In genomic region chr12:109950625-109951024, GRCh38 we compare ENCODE assay signal across 17 cellular contexts. TPM values are rescaled to one million over a fixed set of nuclear protein-coding genes. Genes with fewer than 3 reads are reported as not detected.
DNase-seq lines count a peak whose midpoint lies in the region; ATAC-seq, FAIRE-seq and TF ChIP-seq lines count a peak whose summit lies in the region.
"Had no signal": no experiment of that assay in that cellular context is flagged by ENCODE, and none has a peak within 500 bp of the region (broad histone marks: within the 10 kb centered on the region; RNA-seq: fewer than 3 reads in every experiment).

No MANE protein-coding gene starts in this region.

- TF ChIP-seq CTCF in AG04450 (IDR thresholded peaks at IDR 0.05; ENCODE audit: low read depth, low read length) (no peak), pancreas (IDR thresholded peaks at IDR 0.05) (no peak)

- peak overlapping the region; percentile 99 for H3K27ac ChIP-seq in AG04450 (ENCODE audit: low read depth, low read length)
- peak overlapping the region; percentile 8 for H3K27ac ChIP-seq in ectodermal cell (ENCODE audit: insufficient read depth, low read depth, low read length, poor library complexity, severe bottlenecking)
- peak overlapping the region in 3 of 4 donors; percentile 71 to 83 (median 72) for H3K27ac ChIP-seq in pancreas
- H3K27ac ChIP-seq: BLaER1 treated with 17β-estradiol and CSF1 and Interleukin-3, amounts not matched to agents 10 nM and 100 nM had no signal

- no peak for FAIRE-seq in pancreas (lab: Jason Lieb, UNC)
- FAIRE-seq: G401.6, H1 had no signal

- peaks cover 18% of the 10 kb centered on the region for H3K36me3 ChIP-seq in ectodermal cell (ENCODE audit: control insufficient read depth, insufficient read depth, low read length)
- peaks cover 0 to 12% (median 6%) of the 10 kb centered on the region in 3 donors for H3K36me3 ChIP-seq in pancreas

- DNase-seq in AG04450 (ENCODE audit: low read depth, low spot score) (no peak), HK-2 (ENCODE audit: unreplicated experiment) (peak; percentile 38), pancreas (no peak), SHP77 treated with DMSO at 0.1 percent for 48 hours (lab: John Stamatoyannopoulos, UW) (no peak), NCI-H2081 treated with DMSO at 0.1 percent for 48 hours (lab: John Stamatoyannopoulos, UW) (no peak), RKO (ENCODE audit: low spot score) (no peak), NCI-H1930 (lab: John Stamatoyannopoulos, UW) (no peak)
- DNase-seq: activated CD4-positive, alpha-beta T cell treated with anti-CD3 and anti-CD28 coated beads for 4 hours; activated T-cell treated with anti-CD3 and anti-CD28 coated beads, Interleukin-2, amount 50 U/mL, for 48 hours; MG63; posterior cingulate gyrus; stimulated activated CD4-positive, alpha-beta T cell treated with anti-CD3 and anti-CD28 coated beads, Interleukin-4, amount 100 ng/mL, for 4 hours; stimulated activated naive CD8-positive, alpha-beta T cell treated with anti-CD3 and anti-CD28 coated beads, Interleukin-15, Interleukin-2, amounts not matched to agents 100 U/mL and 50 U/mL, for 24 hours had no signal

- intact Hi-C loops in pancreas (cut with DNase I), result no loop called here

- H3K27me3 ChIP-seq in AG04450 (ENCODE audit: control insufficient read depth, insufficient read depth, low read length), result no peaks in the 10 kb centered on the region
- H3K27me3 ChIP-seq in ectodermal cell (ENCODE audit: control insufficient read depth, insufficient read depth, low read length, poor library complexity, severe bottlenecking), result no peaks in the 10 kb centered on the region
- H3K27me3 ChIP-seq in pancreas, result no peaks in the 10 kb centered on the region
- H3K27me3 ChIP-seq: BLaER1 treated with 17β-estradiol and CSF1 and Interleukin-3, amounts not matched to agents 10 nM and 100 nM; MG63 had no signal

- no peak for ATAC-seq in pancreas
- ATAC-seq: stimulated activated naive CD8-positive, alpha-beta T cell treated with anti-CD3 and anti-CD28 coated beads, Interleukin-15, Interleukin-2, amounts not matched to agents 100 U/mL and 50 U/mL, for 24 hours had no signal

- H3K4me3 ChIP-seq in AG04450 (ENCODE audit: low read depth, low read length) (no peak overlapping the region), ectodermal cell (ENCODE audit: insufficient read depth, low read depth, low read length) (no peak overlapping the region), pancreas (no peak overlapping the region)
- H3K4me3 ChIP-seq: BLaER1 treated with 17β-estradiol and CSF1 and Interleukin-3, amounts not matched to agents 10 nM and 100 nM; MG63 had no signal

- CTCF ChIA-PET in AG04450 (lab: Charles Lee), result interaction anchor here (0.8 kb wide), 1 partner anchor 16 kb away, joined by 3 read pairs; no protein-coding TSS in a partner anchor

- POLR2A ChIA-PET in AG04450 (lab: Yijun Ruan, JAX), result interaction anchor here (0.7 to 1.5 kb wide), 2 partner anchors 10 to 14 kb away, joined by 3 read pairs; no protein-coding TSS in a partner anchor

- no peaks in the 10 kb centered on the region for H3K9me3 ChIP-seq in AG04450 (ENCODE audit: control insufficient read depth, insufficient read depth, low read length)
- no peaks in the 10 kb centered on the region for H3K9me3 ChIP-seq in ectodermal cell (ENCODE audit: control insufficient read depth, low read length)
- no peaks in the 10 kb centered on the region for H3K9me3 ChIP-seq in pancreas
- H3K9me3 ChIP-seq: BLaER1 treated with 17β-estradiol and CSF1 and Interleukin-3, amounts not matched to agents 10 nM and 100 nM; MG63 had no signal

- H3K4me1 ChIP-seq in ectodermal cell (ENCODE audit: control insufficient read depth, insufficient read depth, low read length) (peaks cover 13% of the 10 kb centered on the region), pancreas (peaks cover 44 to 71% (median 53%) of the 10 kb centered on the region in 3 donors)

RNA-seq across cellular contexts. Expression of gene GIT2, which starts 45.5 kb away (rescaled TPM):
- polyA plus RNA-seq in AG04450 (2011; rRNA removed), result 57.9 and 62.0 TPM in 2 replicates
- 69.9 and 70.6 TPM in 2 replicates for polyA minus RNA-seq in AG04450 (2011; rRNA and poly(A)+ RNA removed)
- polyA plus RNA-seq in ectodermal cell (2013, experiment 1 of 4), result 25.9 TPM
- polyA plus RNA-seq in ectodermal cell (2013, experiment 2 of 4), result 26.7 TPM
- polyA plus RNA-seq in ectodermal cell (2013, experiment 3 of 4), result 22.4 TPM
- 26.9 TPM for polyA plus RNA-seq in ectodermal cell (2013, experiment 4 of 4)
- 10 to 100 TPM; 24.7 to 38.8 (median 33.6) TPM for total RNA-seq in pancreas
- 10 to 100 TPM; 16.5 to 21.8 TPM for polyA plus RNA-seq in pancreas

RNA-seq across cellular contexts. Expression of gene ANKRD13A, which starts 48.6 kb away (rescaled TPM):
- 202 and 246 TPM in 2 replicates for polyA plus RNA-seq in AG04450 (2011; rRNA removed)
- polyA minus RNA-seq in AG04450 (2011; rRNA and poly(A)+ RNA removed), result 206 and 257 TPM in 2 replicates
- polyA plus RNA-seq in ectodermal cell (2013, experiment 1 of 4), result 23.1 TPM
- polyA plus RNA-seq in ectodermal cell (2013, experiment 2 of 4), result 26.6 TPM
- polyA plus RNA-seq in ectodermal cell (2013, experiment 3 of 4), result 19.8 TPM
- 19.8 TPM for polyA plus RNA-seq in ectodermal cell (2013, experiment 4 of 4)
- 10 to 100 TPM; 14.0 to 29.7 (median 16.7) TPM for total RNA-seq in pancreas
- 10 to 100 TPM; 10.7 to 25.7 TPM for polyA plus RNA-seq in pancreas

RNA-seq across cellular contexts. Expression of gene TCHP, which starts 50.6 kb away (rescaled TPM):
- polyA plus RNA-seq in AG04450 (2011; rRNA removed) (7.6 and 9.1 TPM in 2 replicates), pancreas (10 to 100 TPM; 10.8 to 20.9 TPM)
- polyA minus RNA-seq in AG04450 (2011; rRNA and poly(A)+ RNA removed), result 4.5 and 6.4 TPM in 2 replicates
- 26.1 TPM for polyA plus RNA-seq in ectodermal cell (2013, experiment 1 of 4)
- 19.5 TPM for polyA plus RNA-seq in ectodermal cell (2013, experiment 2 of 4)
- 18.1 TPM for polyA plus RNA-seq in ectodermal cell (2013, experiment 3 of 4)
- 19.2 TPM for polyA plus RNA-seq in ectodermal cell (2013, experiment 4 of 4)
- total RNA-seq in pancreas, result 10 to 100 TPM in 3 of 6 donors, 1 to 10 TPM in 3; 8.4 to 11.9 (median 10.2) TPM

Comparison
In these comparisons a context has a peak if more than half of its experiments do, and no peak if none do; other contexts are left out.
1. H3K27ac ChIP-seq: peak in every context shown above with its lines; median percentile 99 in AG04450; 72 in pancreas; 8 in ectodermal cell.